Comparison of ENCODE assay signal across 1 cellular context in genomic region chr12:114476159-114476558, GRCh38.
TF ChIP-seq lines count a peak whose summit lies in the region.

No MANE protein-coding gene starts in this region.

TF ChIP-seq in GM23338, 12 proteins besides CTCF, POLR2A, EP300 and RAD21 (continued from another document):
- no peak for TF ChIP-seq ZNF462 (CRISPR knock-in tag; IDR thresholded peaks at IDR 0.05)
- TF ChIP-seq ZNF331 (CRISPR knock-in tag; IDR thresholded peaks at IDR 0.05; ENCODE audit: low read depth), result no peak
- TF ChIP-seq JUNB (IDR thresholded peaks at IDR 0.05; ENCODE audit: unreplicated experiment), result no peak
